Comparison of ENCODE assay signal across 13 cellular contexts in genomic region chr10:10786334-10787090, GRCh38.
DNase-seq lines count a peak whose midpoint lies in the region; ATAC-seq and TF ChIP-seq lines count a peak whose summit lies in the region.
"Had no signal": no experiment of that assay in that cellular context is flagged by ENCODE, and none has a peak within 500 bp of the region (broad histone marks: within the 10 kb centered on the region; RNA-seq: fewer than 3 reads in every experiment).

No MANE protein-coding gene starts in this region.

- TF ChIP-seq CTCF in mesothelial cell of epicardium (IDR thresholded peaks at IDR 0.05; ENCODE audit: unreplicated experiment), result no peak
- TF ChIP-seq CTCF in CD4-positive, alpha-beta T cell (IDR thresholded peaks at IDR 0.05), result no peak

- DNase-seq in ELR (ENCODE audit: low read depth) (peak; percentile 85), OCI-M1 (lab: John Stamatoyannopoulos, UW) (peak; percentile 29), dermis blood vessel endothelial cell (peak; percentile 35), mesothelial cell of epicardium (ENCODE audit: low spot score in 2 of 2, unreplicated experiment in 2 of 2) (no peak), GM19238 (ENCODE audit: insufficient read length, low spot score) (no peak), HuH-7.5 (ENCODE audit: low spot score) (no peak)
- DNase-seq in CD4-positive, alpha-beta T cell, result no peak
- DNase-seq: activated CD4-positive, CD25-positive, alpha-beta regulatory T cell; CD8-positive, alpha-beta T cell; NCI-H1092 treated with DMSO at 0.1 percent for 48 hours; NCI-H510A; right lobe of liver had no signal

- no peak for ATAC-seq in CD4-positive, alpha-beta T cell (ENCODE audit: poor library complexity)
- ATAC-seq in HG02973 (IDR thresholded peaks at IDR 0.05; ENCODE audit: unreplicated experiment), result no peak
- ATAC-seq: CD8-positive, alpha-beta T cell; right lobe of liver had no signal

- CTCF ChIA-PET in CD4-positive, alpha-beta T cell (lab: Charles Lee), result no interaction called here

- H3K27ac ChIP-seq in CD4-positive, alpha-beta T cell (ENCODE audit: low read depth, low read length), result no peak overlapping the region
- H3K27ac ChIP-seq: right lobe of liver had no signal

- intact Hi-C loops in CD4-positive, alpha-beta T cell (cut with DNase I, micrococcal nuclease), result no loop called here

- peak overlapping the region; percentile 50 for H3K27ac Mint-ChIP-seq in mesothelial cell of epicardium
- H3K27ac Mint-ChIP-seq in CD4-positive, alpha-beta T cell, result no peak overlapping the region
- H3K27ac Mint-ChIP-seq: CD8-positive, alpha-beta T cell had no signal

- H3K4me1 Mint-ChIP-seq in mesothelial cell of epicardium, result peaks cover 6% of the 10 kb centered on the region
- peaks cover 12% of the 10 kb centered on the region for H3K4me1 Mint-ChIP-seq in CD4-positive, alpha-beta T cell (ENCODE audit: low read depth)

- no peaks in the 10 kb centered on the region for H3K27me3 Mint-ChIP-seq in mesothelial cell of epicardium (ENCODE audit: low read depth)
- peaks cover 7% of the 10 kb centered on the region for H3K27me3 Mint-ChIP-seq in CD4-positive, alpha-beta T cell

- H3K4me3 Mint-ChIP-seq in mesothelial cell of epicardium, result no peak overlapping the region
- no peak overlapping the region for H3K4me3 Mint-ChIP-seq in CD4-positive, alpha-beta T cell
- H3K4me3 Mint-ChIP-seq: CD8-positive, alpha-beta T cell had no signal

- no peaks in the 10 kb centered on the region for H3K9me3 ChIP-seq in CD4-positive, alpha-beta T cell (ENCODE audit: control insufficient read depth, low read length)
- H3K9me3 ChIP-seq: right lobe of liver had no signal

- H3K9me3 Mint-ChIP-seq in mesothelial cell of epicardium, result peaks cover 23% of the 10 kb centered on the region
- H3K9me3 Mint-ChIP-seq in CD4-positive, alpha-beta T cell, result no peaks in the 10 kb centered on the region
- H3K9me3 Mint-ChIP-seq: CD8-positive, alpha-beta T cell had no signal

- no peaks in the 10 kb centered on the region for H3K36me3 Mint-ChIP-seq in mesothelial cell of epicardium
- no peaks in the 10 kb centered on the region for H3K36me3 Mint-ChIP-seq in CD4-positive, alpha-beta T cell (ENCODE audit: low read depth)
- H3K36me3 Mint-ChIP-seq: CD8-positive, alpha-beta T cell had no signal

- POLR2A ChIA-PET in CD4-positive, alpha-beta T cell (lab: Charles Lee), result no interaction called here

- H3K27me3 ChIP-seq in CD4-positive, alpha-beta T cell (ENCODE audit: control insufficient read depth, insufficient read depth, low read length), result no peaks in the 10 kb centered on the region
- H3K27me3 ChIP-seq: right lobe of liver had no signal

Comparison
In these comparisons a context has a peak if more than half of its experiments do, and no peak if none do; other contexts are left out.
1. DNase-seq: peak in ELR (single experiment), OCI-M1 (single experiment) and dermis blood vessel endothelial cell (single experiment); none in mesothelial cell of epicardium (0 of 2), CD4-positive, alpha-beta T cell (0 of 10), GM19238 (single experiment) and HuH-7.5 (single experiment).